ENCODE assay signal across 8 cellular contexts in genomic region chr16:54936086-54936978, GRCh38. TPM values are rescaled to one million over a fixed set of nuclear protein-coding genes. Genes with fewer than 3 reads are reported as not detected.
DNase-seq lines count a peak whose midpoint lies in the region; ATAC-seq and FAIRE-seq lines count a peak whose summit lies in the region.

No MANE protein-coding gene starts in this region.

- peaks cover 25% of the 10 kb centered on the region for H3K4me1 Mint-ChIP-seq in activated naive CD8-positive, alpha-beta T cell treated with anti-CD3 and anti-CD28 coated beads, Interleukin-2, amount 50 U/mL, for 24 hours
- peaks cover 20% of the 10 kb centered on the region for H3K4me1 Mint-ChIP-seq in stimulated activated effector memory CD8-positive, alpha-beta T cell treated with anti-CD3 and anti-CD28 coated beads, Interleukin-12 subunit alpha, Interleukin-12 subunit beta, amount 100 ng/mL, for 72 hours

- H3K36me3 Mint-ChIP-seq in activated naive CD8-positive, alpha-beta T cell treated with anti-CD3 and anti-CD28 coated beads, Interleukin-2, amount 50 U/mL, for 24 hours (ENCODE audit: low read depth), result no peaks in the 10 kb centered on the region
- peaks cover 5% of the 10 kb centered on the region for H3K36me3 Mint-ChIP-seq in stimulated activated effector memory CD8-positive, alpha-beta T cell treated with anti-CD3 and anti-CD28 coated beads, Interleukin-12 subunit alpha, Interleukin-12 subunit beta, amount 100 ng/mL, for 72 hours

- H3K4me3 Mint-ChIP-seq in activated naive CD8-positive, alpha-beta T cell treated with anti-CD3 and anti-CD28 coated beads, Interleukin-2, amount 50 U/mL, for 24 hours, result peak overlapping the region; percentile 42
- peak overlapping the region; percentile 27 for H3K4me3 Mint-ChIP-seq in stimulated activated effector memory CD8-positive, alpha-beta T cell treated with anti-CD3 and anti-CD28 coated beads, Interleukin-12 subunit alpha, Interleukin-12 subunit beta, amount 100 ng/mL, for 72 hours

- WGBS in small intestine, 3 donors, result 1 to 7% (median 3%) methylated on average over 59 of the region's 59 CpGs

- no peak overlapping the region for H3K27ac Mint-ChIP-seq in activated naive CD8-positive, alpha-beta T cell treated with anti-CD3 and anti-CD28 coated beads, Interleukin-2, amount 50 U/mL, for 24 hours
- H3K27ac Mint-ChIP-seq in stimulated activated effector memory CD8-positive, alpha-beta T cell treated with anti-CD3 and anti-CD28 coated beads, Interleukin-12 subunit alpha, Interleukin-12 subunit beta, amount 100 ng/mL, for 72 hours, result no peak overlapping the region

- H3K9me3 ChIP-seq in iPS-20b (ENCODE audit: insufficient read depth, low read depth, low read length) (no peaks in the 10 kb centered on the region), small intestine (ENCODE audit: control insufficient read depth, low read depth) (no peaks in the 10 kb centered on the region)

- H3K4me1 ChIP-seq in iPS-20b (ENCODE audit: insufficient read depth, low read length) (peaks cover 18% of the 10 kb centered on the region; the same call in 1 of the 2 replicates), small intestine (ENCODE audit: control insufficient read depth in 2 of 2, insufficient read depth in 1 of 2, low read depth in 1 of 2, low read length in 1 of 2) (no peaks in the 10 kb centered on the region)

- H3K9ac ChIP-seq in iPS-20b (ENCODE audit: low read depth, low read length), result peak overlapping the region; percentile 24; the same call in 1 of the 2 replicates

- peaks cover 90% of the 10 kb centered on the region for H3K27me3 Mint-ChIP-seq in activated naive CD8-positive, alpha-beta T cell treated with anti-CD3 and anti-CD28 coated beads, Interleukin-2, amount 50 U/mL, for 24 hours

- peaks cover 100% of the 10 kb centered on the region for H3K27me3 ChIP-seq in iPS-20b (ENCODE audit: insufficient read depth, low read length)
- H3K27me3 ChIP-seq in small intestine (ENCODE audit: control insufficient read depth in 2 of 2, insufficient read depth in 2 of 2, low read length in 2 of 2), result peaks cover 42 to 84% of the 10 kb centered on the region in 2 donors

- no peak for FAIRE-seq in small intestine (lab: Jason Lieb, UNC)

- H3K27ac ChIP-seq in iPS-20b (ENCODE audit: low read length) (no peak overlapping the region), small intestine (ENCODE audit: low read depth in 1 of 2, low read length in 1 of 2) (no peak overlapping the region)

- no peaks in the 10 kb centered on the region for H3K9me3 Mint-ChIP-seq in activated naive CD8-positive, alpha-beta T cell treated with anti-CD3 and anti-CD28 coated beads, Interleukin-2, amount 50 U/mL, for 24 hours
- no peaks in the 10 kb centered on the region for H3K9me3 Mint-ChIP-seq in stimulated activated effector memory CD8-positive, alpha-beta T cell treated with anti-CD3 and anti-CD28 coated beads, Interleukin-12 subunit alpha, Interleukin-12 subunit beta, amount 100 ng/mL, for 72 hours

- DNase-seq in activated CD4-positive, alpha-beta T cell treated with anti-CD3 and anti-CD28 coated beads for 48 hours, result peak; percentile 22
- no peak for DNase-seq in activated CD4-positive, alpha-beta T cell treated with anti-CD3 and anti-CD28 coated beads, Interleukin-2, amount 50 U/mL, for 4 hours
- no peak for DNase-seq in activated naive CD8-positive, alpha-beta T cell treated with anti-CD3 and anti-CD28 coated beads, Interleukin-2, amount 50 U/mL, for 24 hours
- DNase-seq in stimulated activated effector memory CD8-positive, alpha-beta T cell treated with anti-CD3 and anti-CD28 coated beads, Interleukin-12 subunit alpha, Interleukin-12 subunit beta, amount 100 ng/mL, for 72 hours (ENCODE audit: low spot score in 2 of 2), result no peak
- no peak for DNase-seq in small intestine

- ATAC-seq in activated naive CD8-positive, alpha-beta T cell treated with anti-CD3 and anti-CD28 coated beads, Interleukin-2, amount 50 U/mL, for 24 hours, result no peak
- ATAC-seq in stimulated activated effector memory CD8-positive, alpha-beta T cell treated with anti-CD3 and anti-CD28 coated beads, Interleukin-12 subunit alpha, Interleukin-12 subunit beta, amount 100 ng/mL, for 72 hours, result no peak
- no peak for ATAC-seq in activated CD4-positive, CD25-positive, alpha-beta regulatory T cell treated with anti-CD3 and anti-CD28 coated beads, Interleukin-2, amount 50 U/mL, for 24 hours
- no peak for ATAC-seq in GM19328 (IDR thresholded peaks at IDR 0.05; ENCODE audit: unreplicated experiment)

- peak overlapping the region; percentile 65 for H3K4me3 ChIP-seq in iPS-20b (ENCODE audit: low read length)
- no peak overlapping the region for H3K4me3 ChIP-seq in small intestine (ENCODE audit: low read depth in 1 of 2, low read length in 2 of 2)

- no peaks in the 10 kb centered on the region for H3K36me3 ChIP-seq in iPS-20b (ENCODE audit: insufficient read depth, low read depth, low read length)
- H3K36me3 ChIP-seq in small intestine (ENCODE audit: control insufficient read depth in 2 of 2, insufficient read depth in 2 of 2, low read length in 2 of 2), result no peaks in the 10 kb centered on the region

RNA-seq across cellular contexts. Expression of gene IRX5, which starts 5.7 kb away (rescaled TPM):
- polyA plus RNA-seq in small intestine, result under 1 TPM in 1 of 3 donors, not detected in 2; 0.13 TPM
